1 cellular context compared by ENCODE assay signal in genomic region chr6:56520218-56520617, GRCh38.
TF ChIP-seq lines count a peak whose summit lies in the region.

No MANE protein-coding gene starts in this region.

TF ChIP-seq in SK-N-SH treated with all-trans-retinoic acid at 6 μM for 48 hours, 23 proteins besides CTCF, POLR2A, EP300 and RAD21 (continued from another document):
- TF ChIP-seq CREB5 (CRISPR knock-in tag; IDR thresholded peaks at IDR 0.05; ENCODE audit: low read depth), result no peak
- TF ChIP-seq BACH2 (CRISPR knock-in tag; IDR thresholded peaks at IDR 0.05; ENCODE audit: borderline replicate concordance), result no peak
- no peak for TF ChIP-seq ZC3H10 (CRISPR knock-in tag; IDR thresholded peaks at IDR 0.05)
- no peak for TF ChIP-seq ZFP3 (CRISPR knock-in tag; IDR thresholded peaks at IDR 0.05)
TF ChIP-seq in SK-N-SH treated with all-trans-retinoic acid at 6 μM for 48 hours: peak in this region for 0.
